Comparison of ENCODE assay signal across 10 cellular contexts in the genomic region with DNA sequence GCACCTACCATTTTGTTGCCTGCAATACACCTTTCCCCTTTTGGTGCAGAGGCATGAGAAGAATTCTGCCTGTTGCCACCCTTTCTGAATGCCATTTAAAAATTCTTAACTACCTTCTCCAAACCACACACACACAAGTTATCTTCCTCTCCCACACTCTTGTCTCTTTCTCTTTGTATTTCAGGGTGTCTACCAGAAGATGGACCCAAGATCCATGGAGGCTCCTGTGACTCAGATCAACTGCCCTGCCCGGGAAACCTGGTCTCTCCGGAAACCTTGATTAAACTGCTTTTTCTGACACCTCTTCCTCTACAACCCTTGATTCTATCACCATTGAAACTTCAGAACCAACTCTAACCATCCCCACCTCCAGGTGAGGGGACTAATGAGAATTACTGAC. TPM values are rescaled to one million over a fixed set of nuclear protein-coding genes. Genes with fewer than 3 reads are reported as not detected.
A peak's percentile ranks its signal among the peaks of the same experiment; 100 is the strongest.
DNase-seq lines count a peak whose midpoint lies in the region; ATAC-seq and TF ChIP-seq lines count a peak whose summit lies in the region.
"Had no signal": no experiment of that assay in that cellular context is flagged by ENCODE, and none has a peak within 500 bp of the region (broad histone marks: within the 10 kb centered on the region; RNA-seq: fewer than 3 reads in every experiment).

No MANE protein-coding gene starts in this region.

- no peaks in the 10 kb centered on the region for H3K9me3 ChIP-seq in SU-DHL-6 (ENCODE audit: insufficient read depth, low read length)
- H3K9me3 ChIP-seq: left lung had no signal

- H3K9ac ChIP-seq in SU-DHL-6 (ENCODE audit: low read length) = no peak overlapping the region

- peak overlapping the region; percentile 7 for H2AFZ ChIP-seq in SU-DHL-6 (ENCODE audit: low read depth, low read length, severe bottlenecking)

- POLR2A ChIA-PET in AG04449 (lab: Yijun Ruan, JAX) = interaction anchor here (0.6 kb wide), 2 partner anchors 16 to 69 kb away, joined by 3 to 4 read pairs; no protein-coding TSS in a partner anchor

- intact Hi-C loops in lower leg skin (cut with DNase I; ENCODE audit: low total_unique reads) = loop anchor here (10.0 kb wide), 1 partner anchor 510 kb away; no protein-coding TSS in a partner anchor
- intact Hi-C loops in left cardiac atrium (cut with DNase I) = no loop called here

- WGBS in lower leg skin, 2 donors = 15 to 19% methylated on average over 2 of the region's 2 CpGs

- no peaks in the 10 kb centered on the region for H4K20me1 ChIP-seq in SU-DHL-6 (ENCODE audit: low read depth, low read length)

- no peak overlapping the region for H3K4me2 ChIP-seq in SU-DHL-6 (ENCODE audit: low read depth, low read length, poor library complexity, severe bottlenecking)

- ATAC-seq in HG03354 (IDR thresholded peaks at IDR 0.05; ENCODE audit: poor library complexity, severe bottlenecking, unreplicated experiment) = no peak
- no peak for ATAC-seq in left cardiac atrium
- ATAC-seq: left lung had no signal

- no peak overlapping the region for H3K27ac ChIP-seq in SU-DHL-6 (ENCODE audit: low read depth, low read length)
- H3K27ac ChIP-seq: left lung had no signal

- H3F3A ChIP-seq in SU-DHL-6 (ENCODE audit: insufficient read depth) = no peaks in the 10 kb centered on the region; the same call in 1 of the 2 replicates

- DNase-seq in AG04449 (ENCODE audit: low read depth, low spot score) (no peak), GM12865 (ENCODE audit: low read depth) (peak; percentile 23), fibroblast of villous mesenchyme (ENCODE audit: low read depth) (peak; percentile 50), NCI-H2196 treated with DMSO at 0.1 percent for 48 hours (lab: John Stamatoyannopoulos, UW; ENCODE audit: unreplicated experiment) (no peak), lower leg skin (ENCODE audit: low spot score in 2 of 2) (no peak), left cardiac atrium (no peak)
- DNase-seq: amniotic stem cell had no signal

- no peak for TF ChIP-seq POLR2A in lower leg skin (IDR thresholded peaks at IDR 0.05)

- H3K4me3 ChIP-seq in AG04449 (ENCODE audit: low read depth, low read length) (no peak overlapping the region), GM12865 (ENCODE audit: low read depth, low read length) (no peak overlapping the region), SU-DHL-6 (ENCODE audit: insufficient read depth, low read length, poor library complexity, severe bottlenecking) (no peak overlapping the region), fibroblast of villous mesenchyme (ENCODE audit: low read depth, low read length) (no peak overlapping the region), lower leg skin (ENCODE audit: low read depth, poor library complexity, severe bottlenecking) (no peak overlapping the region)
- H3K4me3 ChIP-seq: left lung had no signal

- CTCF ChIA-PET in AG04449 (lab: Yijun Ruan, JAX) = interaction anchor here (0.9 to 3.7 kb wide), 4 partner anchors 32 to 87 kb away, joined by 4 to 28 read pairs (median 10); no protein-coding TSS in a partner anchor

- TF ChIP-seq CTCF in AG04449 (IDR thresholded peaks at IDR 0.05; ENCODE audit: insufficient read depth, low read length, missing control alignments) = peak; percentile 25
- TF ChIP-seq CTCF in GM12865 (IDR thresholded peaks at IDR 0.05; ENCODE audit: insufficient read depth, low read depth, low read length, missing control alignments) = no peak
- no peak for TF ChIP-seq CTCF in SU-DHL-6 (IDR thresholded peaks at IDR 0.05; ENCODE audit: insufficient read depth, low read length, poor library complexity, severe bottlenecking)
- peak; percentile 49 for TF ChIP-seq CTCF in fibroblast of villous mesenchyme (IDR thresholded peaks at IDR 0.05; ENCODE audit: insufficient read depth, low read depth, low read length)
- no peak for TF ChIP-seq CTCF in lower leg skin (IDR thresholded peaks at IDR 0.05)

- H3K79me2 ChIP-seq in SU-DHL-6 (ENCODE audit: insufficient read depth, low read length) = peaks cover 17% of the 10 kb centered on the region

- no peaks in the 10 kb centered on the region for H3K9me2 ChIP-seq in SU-DHL-6 (replicated peaks; ENCODE audit: insufficient read depth, low read length)

- no peaks in the 10 kb centered on the region for H3K36me3 ChIP-seq in SU-DHL-6 (ENCODE audit: low read length)

- no peaks in the 10 kb centered on the region for H3K27me3 ChIP-seq in SU-DHL-6 (ENCODE audit: low read length)
- H3K27me3 ChIP-seq: left lung had no signal

RNA-seq across cellular contexts. Expression of gene TARS2, which starts 2.4 kb away (rescaled TPM):
- total RNA-seq in fibroblast of villous mesenchyme = 17.3 and 18.4 TPM in 2 replicates
- total RNA-seq in lower leg skin = 10 to 100 TPM in 3 of 4 donors, 1 to 10 TPM in 1; 9.7 to 25.1 (median 16.5) TPM
- total RNA-seq in left cardiac atrium = 10 to 100 TPM; 16.3 to 18.5 TPM

RNA-seq across cellular contexts. Expression of gene ECM1, which starts 23.0 kb away (rescaled TPM):
- 20.3 and 24.5 TPM in 2 replicates for total RNA-seq in fibroblast of villous mesenchyme
- total RNA-seq in lower leg skin = 100 to 1,000 TPM in 1 of 4 donors, 10 to 100 TPM in 3; 64.1 to 131 (median 86.2) TPM
- 10 to 100 TPM; 40.6 to 42.2 TPM for total RNA-seq in left cardiac atrium

RNA-seq across cellular contexts. Expression of gene FALEC, which starts 30.7 kb away (rescaled TPM):
- total RNA-seq in fibroblast of villous mesenchyme (0.64 and 1.3 TPM in 2 replicates), lower leg skin (1 to 10 TPM in 1 of 4 donors, not detected in 3; 1.1 TPM), left cardiac atrium (not detected)
- total RNA-seq: left lung had no signal

Comparison
In these comparisons a context has a peak if more than half of its experiments do, and no peak if none do; other contexts are left out.
1. DNase-seq: peak in GM12865 (single experiment) and fibroblast of villous mesenchyme (single experiment); none in AG04449 (single experiment), NCI-H2196 treated with DMSO at 0.1 percent for 48 hours (single experiment), lower leg skin (0 of 2) and left cardiac atrium (single experiment).
2. CTCF ChIP-seq: peak in AG04449 (single experiment) and fibroblast of villous mesenchyme (single experiment); none in GM12865 (single experiment), SU-DHL-6 (single experiment) and lower leg skin (0 of 3).